23 cellular contexts compared by ENCODE assay signal in the genomic region with DNA sequence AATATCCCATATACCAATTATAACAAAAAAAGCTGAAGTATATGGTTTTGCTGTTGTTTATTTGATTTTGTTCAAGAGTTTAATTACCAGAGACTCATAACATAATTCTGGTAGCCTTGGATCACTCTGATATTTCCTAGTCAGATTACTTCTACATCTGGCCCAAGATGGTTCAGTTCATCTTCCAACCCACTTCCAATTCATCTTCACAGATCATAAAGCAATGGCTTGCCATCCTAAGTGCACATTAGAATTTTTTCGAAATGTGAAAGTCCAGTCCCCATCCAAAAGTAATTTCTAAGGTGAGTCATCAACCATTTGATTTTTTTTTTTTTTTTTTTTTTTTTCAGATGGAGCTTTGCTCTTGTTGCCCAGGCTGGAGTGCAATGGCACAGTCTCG. TPM values are rescaled to one million over a fixed set of nuclear protein-coding genes. Genes with fewer than 3 reads are reported as not detected.
A peak's percentile ranks its signal among the peaks of the same experiment; 100 is the strongest.
DNase-seq lines count a peak whose midpoint lies in the region; ATAC-seq, FAIRE-seq and TF ChIP-seq lines count a peak whose summit lies in the region.
"Had no signal": no experiment of that assay in that cellular context is flagged by ENCODE, and none has a peak within 500 bp of the region (broad histone marks: within the 10 kb centered on the region; RNA-seq: fewer than 3 reads in every experiment).

No MANE protein-coding gene starts in this region.

- H3K27ac Mint-ChIP-seq in stimulated activated memory B cell treated with anti-CD40 and anti-IgM and Interleukin-4, amounts not matched to agents 10 μg/mL and 1 μg/mL and 100 μg/mL, for 72 hours = no peak overlapping the region
- H3K27ac Mint-ChIP-seq: CD4-positive, alpha-beta memory T cell had no signal

- TF ChIP-seq CTCF in A549 (IDR thresholded peaks at IDR 0.05) (no peak), fibroblast of mammary gland (conservative IDR thresholded peaks at IDR 0.05; ENCODE audit: control insufficient read depth, insufficient read depth, low read depth, low read length) (no peak)

- H3K4me3 Mint-ChIP-seq in stimulated activated memory B cell treated with anti-CD40 and anti-IgM and Interleukin-4, amounts not matched to agents 10 μg/mL and 1 μg/mL and 100 μg/mL, for 72 hours = no peak overlapping the region
- H3K4me3 Mint-ChIP-seq: CD4-positive, alpha-beta memory T cell; IgD-negative memory B cell had no signal

- H3K9me3 Mint-ChIP-seq in stimulated activated memory B cell treated with anti-CD40 and anti-IgM and Interleukin-4, amounts not matched to agents 10 μg/mL and 1 μg/mL and 100 μg/mL, for 72 hours = no peaks in the 10 kb centered on the region
- H3K9me3 Mint-ChIP-seq: IgD-negative memory B cell had no signal

- H3K4me3 ChIP-seq in A549 (no peak overlapping the region), fibroblast of mammary gland (ENCODE audit: control insufficient read depth, low read depth, low read length) (no peak overlapping the region)

- POLR2A ChIA-PET in A549 (lab: Yijun Ruan, JAX) = interaction anchor here (0.6 to 1.0 kb wide), 3 partner anchors 8 to 244 kb away, joined by 3 to 4 read pairs (median 3); no protein-coding TSS in a partner anchor

- no peak overlapping the region for H3K4me2 ChIP-seq in A549

- CTCF ChIA-PET in A549 (lab: Yijun Ruan, JAX) = interaction anchor here (0.6 to 1.3 kb wide), 2 partner anchors 39 to 436 kb away, joined by 3 read pairs; no protein-coding TSS in a partner anchor

- H3K4me1 Mint-ChIP-seq in stimulated activated memory B cell treated with anti-CD40 and anti-IgM and Interleukin-4, amounts not matched to agents 10 μg/mL and 1 μg/mL and 100 μg/mL, for 72 hours = no peaks in the 10 kb centered on the region
- H3K4me1 Mint-ChIP-seq: CD4-positive, alpha-beta memory T cell had no signal

- no peak for FAIRE-seq in A549 (lab: Jason Lieb, UNC)
- FAIRE-seq: GM12892 had no signal

- H3K27me3 Mint-ChIP-seq in stimulated activated memory B cell treated with anti-CD40 and anti-IgM and Interleukin-4, amounts not matched to agents 10 μg/mL and 1 μg/mL and 100 μg/mL, for 72 hours = no peaks in the 10 kb centered on the region
- H3K27me3 Mint-ChIP-seq: IgD-negative memory B cell had no signal

- H3K27ac ChIP-seq in A549 = no peak overlapping the region
- H3K27ac ChIP-seq: 22Rv1 had no signal

- no peak for TF ChIP-seq EP300 in A549 (IDR thresholded peaks at IDR 0.05)

- WGBS in A549 (ENCODE audit: missing lambda C conversion rate) = 58% methylated on average over 2 of the region's 2 CpGs

- TF ChIP-seq POLR2A in A549 (IDR thresholded peaks at IDR 0.05; ENCODE audit: low read length) = no peak

- ATAC-seq in A549 = no peak
- ATAC-seq in stimulated activated memory B cell treated with anti-CD40 and anti-IgM and Interleukin-4, amounts not matched to agents 10 μg/mL and 1 μg/mL and 100 μg/mL, for 72 hours = no peak
- ATAC-seq: HCT116 had no signal

- H3K4me1 ChIP-seq in A549 = peaks cover 3% of the 10 kb centered on the region; the same call in 1 of the 3 replicates

- H3K9me3 ChIP-seq in A549 = peaks cover 6% of the 10 kb centered on the region; the same call in 2 of the 3 replicates

- H3K36me3 Mint-ChIP-seq in stimulated activated memory B cell treated with anti-CD40 and anti-IgM and Interleukin-4, amounts not matched to agents 10 μg/mL and 1 μg/mL and 100 μg/mL, for 72 hours = no peaks in the 10 kb centered on the region
- H3K36me3 Mint-ChIP-seq: CD4-positive, alpha-beta memory T cell; IgD-negative memory B cell had no signal

- no peak for TF ChIP-seq RAD21 in A549 (conservative IDR thresholded peaks at IDR 0.05 in 1 of 2, IDR thresholded peaks at IDR 0.05 in 1 of 2)

- no peak for DNase-seq in A549 (ENCODE audit: low read depth in 1 of 2, low spot score in 1 of 2)
- DNase-seq in GM03348 (ENCODE audit: low spot score) = peak; percentile 33
- peak; percentile 36 for DNase-seq in M059J (ENCODE audit: low read depth)
- DNase-seq in fibroblast of mammary gland (ENCODE audit: low read depth) = peak; percentile 54
- DNase-seq in NCI-H1436 (lab: John Stamatoyannopoulos, UW) = no peak
- DNase-seq in retina = no peak
- DNase-seq in activated CD8-positive, alpha-beta memory T cell treated with anti-CD3 and anti-CD28 coated beads, Interleukin-2, amount 50 U/mL, for 4 hours = no peak
- DNase-seq: C1 segment of cervical spinal cord; CD4-positive, alpha-beta memory T cell; COR-L47; DMS53; GDM1; MV-4-11; NCI-H1105 treated with DMSO at 0.1 percent for 48 hours; NCI-H2029; NCI-H69; SHP77 treated with DMSO at 0.1 percent for 48 hours; SW 1271 had no signal

TF ChIP-seq in A549, 52 proteins besides CTCF, POLR2A, EP300 and RAD21:
- TF ChIP-seq CBX8 (IDR thresholded peaks at IDR 0.05) (no peak), HOXA7 (CRISPR knock-in tag; IDR thresholded peaks at IDR 0.05) (no peak), RFX5 (IDR thresholded peaks at IDR 0.05) (no peak), RARB (CRISPR knock-in tag; IDR thresholded peaks at IDR 0.05) (no peak), ELK1 (IDR thresholded peaks at IDR 0.05; ENCODE audit: low read depth, low read length) (no peak), HDAC2 (IDR thresholded peaks at IDR 0.05) (no peak), FOSL2 (IDR thresholded peaks at IDR 0.05) (no peak), FOSL2 (CRISPR knock-in tag; IDR thresholded peaks at IDR 0.05) (peak; percentile 22; the same call in 1 of the 2 replicates), MYC (IDR thresholded peaks at IDR 0.05; ENCODE audit: borderline replicate concordance, low read length) (no peak)
TF ChIP-seq in A549: peak in this region for 1.

RNA-seq across cellular contexts. Expression of gene HIBADH, which starts 8.0 kb away (rescaled TPM):
- polyA plus RNA-seq in A549 (2011; rRNA removed) (108 and 118 TPM in 2 replicates), A549 (2017; fragmentation: RNase III; extraction: RNeasy Plus Mini Kit Qiagen cat#74134 plus additional on column Dnase treatment) (43.4 to 49.6 TPM (median 49.5 TPM) in 3 replicates)
- polyA plus RNA-seq in A549 (2012; cell fraction: cytosol; rRNA removed) = 39.3 and 43.4 TPM in 2 replicates
- 12.1 and 19.5 TPM in 2 replicates for polyA plus RNA-seq in A549 (2012; cell fraction: nucleus; rRNA removed)
- 27.7 and 29.1 TPM in 2 replicates for polyA minus RNA-seq in A549 (2011; rRNA and poly(A)+ RNA removed)
- 97.4 and 102 TPM in 2 replicates for total RNA-seq in M059J (2014; rRNA removed; shearing (Covaris generic))

Comparison
In these comparisons a context has a peak if more than half of its experiments do, and no peak if none do; other contexts are left out.
1. DNase-seq: peak in GM03348 (single experiment), M059J (single experiment) and fibroblast of mammary gland (single experiment); none in A549 (0 of 2), NCI-H1436 (single experiment), retina (single experiment) and activated CD8-positive, alpha-beta memory T cell treated with anti-CD3 and anti-CD28 coated beads, Interleukin-2, amount 50 U/mL, for 4 hours (single experiment).